ENCODE assay signal across 17 cellular contexts in genomic region chr1:248890549-248891498, GRCh38.
"Had no signal": no experiment of that assay in that cellular context is flagged by ENCODE, and none has a peak within 500 bp of the region (broad histone marks: within the 10 kb centered on the region; RNA-seq: fewer than 3 reads in every experiment).

No MANE protein-coding gene starts in this region.

- ATAC-seq: activated T-cell treated with anti-CD3 and anti-CD28 coated beads, Interleukin-2, amount 50 U/mL, for 4 hours; esophagus mucosa; left lobe of liver; T-cell had no signal

- H3K27ac Mint-ChIP-seq: activated CD4-positive, alpha-beta memory T cell treated with anti-CD3 and anti-CD28 coated beads for 36 hours; activated naive CD4-positive, alpha-beta T cell treated with anti-CD3 and anti-CD28 coated beads, Interleukin-2, amount 50 U/mL, for 24 hours; T-cell had no signal

- H3K9me3 Mint-ChIP-seq: activated CD4-positive, alpha-beta memory T cell treated with anti-CD3 and anti-CD28 coated beads for 36 hours; activated naive CD4-positive, alpha-beta T cell treated with anti-CD3 and anti-CD28 coated beads, Interleukin-2, amount 50 U/mL, for 24 hours; activated T-cell treated with anti-CD3 and anti-CD28 coated beads, Interleukin-2, amount 50 U/mL, for 4 hours; T-cell had no signal

- DNase-seq: activated CD4-positive, alpha-beta memory T cell treated with anti-CD3 and anti-CD28 coated beads for 36 hours; activated effector memory CD4-positive, alpha-beta T cell treated with Interleukin-2 at 50 U/mL for 16 hours; activated T-cell treated with anti-CD3 and anti-CD28 coated beads, Interleukin-2, amount 50 U/mL, for 4 hours; amniotic stem cell; caudate nucleus; hippocampal formation; stimulated activated CD4-positive, alpha-beta T cell treated with anti-CD3 and anti-CD28 coated beads, Interleukin-12 subunit alpha, Interleukin-12 subunit beta, amount 100 ng/mL, for 4 hours; stimulated activated CD4-positive, alpha-beta T cell treated with anti-CD3 and anti-CD28 coated beads, Interleukin-2, amount 100 ng/mL, for 24 hours; T-cell; thyroid gland; WERI-Rb-1 had no signal

- H3K36me3 Mint-ChIP-seq: activated CD4-positive, alpha-beta memory T cell treated with anti-CD3 and anti-CD28 coated beads for 36 hours; activated naive CD4-positive, alpha-beta T cell treated with anti-CD3 and anti-CD28 coated beads, Interleukin-2, amount 50 U/mL, for 24 hours; T-cell had no signal

- H3K27ac ChIP-seq: parathyroid adenoma, thyroid gland, WERI-Rb-1 had no signal

- FAIRE-seq: colon, keratinocyte had no signal
